20 cellular contexts compared by ENCODE assay signal in the genomic region with DNA sequence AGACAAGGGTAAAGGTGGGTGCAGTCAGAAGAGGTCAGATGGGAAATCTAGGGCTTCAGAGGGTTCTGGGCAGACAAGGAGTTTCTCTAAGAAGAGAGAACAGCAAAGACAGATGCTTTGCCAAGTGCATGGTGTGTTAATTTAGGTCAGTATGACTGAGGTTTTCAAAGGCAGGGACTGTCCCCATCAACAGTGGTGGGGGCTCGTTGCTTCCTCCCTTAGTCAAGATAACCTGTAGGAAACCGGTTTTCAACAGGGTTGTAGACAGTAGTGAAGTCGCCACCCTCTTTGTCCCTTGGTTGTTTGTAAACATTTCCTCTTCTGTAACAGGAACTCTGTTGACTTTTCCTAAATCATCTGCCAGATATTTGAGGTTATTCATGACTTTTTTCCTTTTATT. TPM values are rescaled to one million over a fixed set of nuclear protein-coding genes. Genes with fewer than 3 reads are reported as not detected.
DNase-seq lines count a peak whose midpoint lies in the region; ATAC-seq and TF ChIP-seq lines count a peak whose summit lies in the region.
"Had no signal": no experiment of that assay in that cellular context is flagged by ENCODE, and none has a peak within 500 bp of the region (broad histone marks: within the 10 kb centered on the region; RNA-seq: fewer than 3 reads in every experiment).

No MANE protein-coding gene starts in this region.

- H3K36me3 Mint-ChIP-seq in WTC11 (peaks cover 41% of the 10 kb centered on the region), immature natural killer cell (peaks cover 7 to 9% (median 8%) of the 10 kb centered on the region in 3 donors)

- H3K27ac Mint-ChIP-seq in WTC11, result peak overlapping the region; percentile 94
- H3K27ac Mint-ChIP-seq in immature natural killer cell, result peak overlapping the region; percentile 2 to 85 (median 28)

- no peak overlapping the region for H3K4me3 ChIP-seq in right cardiac atrium (ENCODE audit: low read length)
- no peak overlapping the region for H3K4me3 ChIP-seq in transverse colon
- H3K4me3 ChIP-seq: body of pancreas, heart right ventricle, skin epidermis, vagina had no signal

- ATAC-seq in right cardiac atrium (no peak), Right ventricle myocardium inferior (no peak), WTC11 (peak; percentile 9; the same call in 1 of the 2 replicates), omental fat pad (ENCODE audit: low FRiP score) (no peak)
- ATAC-seq: body of pancreas had no signal

- H3K9me3 ChIP-seq in right cardiac atrium (ENCODE audit: control insufficient read depth, low read length), result no peaks in the 10 kb centered on the region
- no peaks in the 10 kb centered on the region for H3K9me3 ChIP-seq in transverse colon
- H3K9me3 ChIP-seq: body of pancreas, heart right ventricle, vagina had no signal

- intact Hi-C loops in right cardiac atrium (cut with DNase I), result no loop called here
- intact Hi-C loops in Right ventricle myocardium inferior (cut with DNase I), result loop anchor here (10.0 kb wide), 1 partner anchor 84 kb away; a partner anchor contains a TSS
- intact Hi-C loops in transverse colon (cut with DNase I; ENCODE audit: low total_unique reads), result no loop called here

- TF ChIP-seq POLR2A in transverse colon (IDR thresholded peaks at IDR 0.05), result no peak

- H3K27me3 Mint-ChIP-seq in WTC11 (ENCODE audit: low read depth) (no peaks in the 10 kb centered on the region), immature natural killer cell (ENCODE audit: low read depth in 3 of 3) (peaks cover 0 to 4% (median 0%) of the 10 kb centered on the region in 3 donors)

- DNase-seq in right cardiac atrium (no peak), Right ventricle myocardium inferior (ENCODE audit: missing footprints) (no peak), WTC11 (ENCODE audit: low spot score) (no peak), immature natural killer cell (no peak), GM13976 (ENCODE audit: low spot score) (no peak), omental fat pad (ENCODE audit: low spot score) (no peak), transverse colon (no peak), cerebellar nuclear complex (lab: John Stamatoyannopoulos, UW) (no peak)
- DNase-seq: activated CD4-positive, alpha-beta T cell treated with anti-CD3 and anti-CD28 coated beads, Interleukin-2, amount 50 U/mL, for 48 hours; activated naive CD4-positive, alpha-beta T cell treated with anti-CD3 and anti-CD28 coated beads, Interleukin-2, amount 50 U/mL, for 16 hours; activated T-cell treated with anti-CD3 and anti-CD28 coated beads, Interleukin-2, amount 50 U/mL, for 1 hour; body of pancreas; COR-L47; EL; heart right ventricle; kidney; NCI-H1436; NCI-H524 treated with DMSO at 0.1 percent for 48 hours had no signal

- H3K4me1 ChIP-seq in right cardiac atrium (ENCODE audit: control insufficient read depth, insufficient read depth, low read length) (peaks cover 16% of the 10 kb centered on the region), transverse colon (peaks cover 0 to 38% (median 10%) of the 10 kb centered on the region in 4 donors)

- no peaks in the 10 kb centered on the region for H3K9me3 Mint-ChIP-seq in WTC11
- H3K9me3 Mint-ChIP-seq in immature natural killer cell, result peaks cover 0 to 6% (median 0%) of the 10 kb centered on the region in 6 donors

- H3K27ac ChIP-seq in right cardiac atrium (ENCODE audit: low read length) (peak overlapping the region; percentile 54), transverse colon (no peak overlapping the region)
- H3K27ac ChIP-seq: body of pancreas, skin epidermis, vagina had no signal

- POLR2A ChIA-PET in WTC11 (lab: Charles Lee), result no interaction called here

- peaks cover 93% of the 10 kb centered on the region for H3K4me1 Mint-ChIP-seq in WTC11
- H3K4me1 Mint-ChIP-seq in immature natural killer cell, result peaks cover 79 to 97% of the 10 kb centered on the region in 2 donors

- TF ChIP-seq CTCF in WTC11 (IDR thresholded peaks at IDR 0.05), result no peak
- no peak for TF ChIP-seq CTCF in GM13976 (IDR thresholded peaks at IDR 0.05; ENCODE audit: borderline replicate concordance, control extremely low read depth, extremely low read depth, insufficient read depth, missing control alignments)
- no peak for TF ChIP-seq CTCF in omental fat pad (IDR thresholded peaks at IDR 0.05)
- TF ChIP-seq CTCF in transverse colon (IDR thresholded peaks at IDR 0.05), result no peak

- CTCF ChIA-PET in WTC11 (lab: Charles Lee), result no interaction called here

- H3K36me3 ChIP-seq in transverse colon, result peaks cover 0 to 7% (median 0%) of the 10 kb centered on the region in 4 donors

- TF ChIP-seq EP300 in transverse colon (IDR thresholded peaks at IDR 0.05; ENCODE audit: low read depth), result no peak

- peak overlapping the region; percentile 58 for H3K4me3 Mint-ChIP-seq in WTC11
- H3K4me3 Mint-ChIP-seq in immature natural killer cell, result peak overlapping the region in 1 of 5 donors; percentile 3

- in situ Hi-C loops in GM13976 (cut with MboI; ENCODE audit: low sequenced_read_pairs, unreplicated experiment) (no loop called here), transverse colon (cut with MboI; ENCODE audit: low pct_ligation_motif_present in 1 of 4, low pct_unique_long_range_greater_than_20kb in 1 of 4, low sequenced_read_pairs in 3 of 4) (no loop called here)

- WGBS in right cardiac atrium, result 60% methylated on average over 3 of the region's 3 CpGs
- 64% methylated on average over 3 of the region's 3 CpGs; no CpG with 5 or more reads in 1 of the 2 donors for WGBS in transverse colon (ENCODE audit: low coverage in 1 of 2), 2 donors

- H3K27me3 ChIP-seq in right cardiac atrium (ENCODE audit: control insufficient read depth, insufficient read depth) (no peaks in the 10 kb centered on the region), transverse colon (no peaks in the 10 kb centered on the region)
- H3K27me3 ChIP-seq: body of pancreas, heart right ventricle, vagina had no signal

TF ChIP-seq in WTC11, 78 proteins besides CTCF, POLR2A, EP300 and RAD21:
- TF ChIP-seq ESRRA (CRISPR knock-in tag; IDR thresholded peaks at IDR 0.05; ENCODE audit: borderline replicate concordance), result no peak
- TF ChIP-seq ZNF317 (CRISPR knock-in tag; IDR thresholded peaks at IDR 0.05; ENCODE audit: borderline replicate concordance, low read depth), result no peak
- TF ChIP-seq ATF1 (CRISPR knock-in tag; IDR thresholded peaks at IDR 0.05), result no peak
- no peak for TF ChIP-seq ZNF219 (CRISPR knock-in tag; IDR thresholded peaks at IDR 0.05; ENCODE audit: borderline replicate concordance)
- TF ChIP-seq SP1 (CRISPR knock-in tag; conservative IDR thresholded peaks at IDR 0.05), result no peak
- no peak for TF ChIP-seq ZBTB21 (CRISPR knock-in tag; IDR thresholded peaks at IDR 0.05; ENCODE audit: borderline replicate concordance)
- no peak for TF ChIP-seq NR1H2 (CRISPR knock-in tag; IDR thresholded peaks at IDR 0.05)
- TF ChIP-seq RELA (CRISPR knock-in tag; IDR thresholded peaks at IDR 0.05; ENCODE audit: borderline replicate concordance), result no peak
- TF ChIP-seq JUN (CRISPR knock-in tag; IDR thresholded peaks at IDR 0.05), result no peak
- TF ChIP-seq, protein P1, sequence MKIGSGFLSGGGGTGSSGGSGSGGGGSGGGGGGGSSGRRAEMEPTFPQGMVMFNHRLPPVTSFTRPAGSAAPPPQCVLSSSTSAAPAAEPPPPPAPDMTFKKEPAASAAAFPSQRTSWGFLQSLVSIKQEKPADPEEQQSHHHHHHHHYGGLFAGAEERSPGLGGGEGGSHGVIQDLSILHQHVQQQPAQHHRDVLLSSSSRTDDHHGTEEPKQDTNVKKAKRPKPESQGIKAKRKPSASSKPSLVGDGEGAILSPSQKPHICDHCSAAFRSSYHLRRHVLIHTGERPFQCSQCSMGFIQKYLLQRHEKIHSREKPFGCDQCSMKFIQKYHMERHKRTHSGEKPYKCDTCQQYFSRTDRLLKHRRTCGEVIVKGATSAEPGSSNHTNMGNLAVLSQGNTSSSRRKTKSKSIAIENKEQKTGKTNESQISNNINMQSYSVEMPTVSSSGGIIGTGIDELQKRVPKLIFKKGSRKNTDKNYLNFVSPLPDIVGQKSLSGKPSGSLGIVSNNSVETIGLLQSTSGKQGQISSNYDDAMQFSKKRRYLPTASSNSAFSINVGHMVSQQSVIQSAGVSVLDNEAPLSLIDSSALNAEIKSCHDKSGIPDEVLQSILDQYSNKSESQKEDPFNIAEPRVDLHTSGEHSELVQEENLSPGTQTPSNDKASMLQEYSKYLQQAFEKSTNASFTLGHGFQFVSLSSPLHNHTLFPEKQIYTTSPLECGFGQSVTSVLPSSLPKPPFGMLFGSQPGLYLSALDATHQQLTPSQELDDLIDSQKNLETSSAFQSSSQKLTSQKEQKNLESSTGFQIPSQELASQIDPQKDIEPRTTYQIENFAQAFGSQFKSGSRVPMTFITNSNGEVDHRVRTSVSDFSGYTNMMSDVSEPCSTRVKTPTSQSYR (CRISPR knock-in tag; IDR thresholded peaks at IDR 0.05), result no peak
- TF ChIP-seq, protein P2, sequence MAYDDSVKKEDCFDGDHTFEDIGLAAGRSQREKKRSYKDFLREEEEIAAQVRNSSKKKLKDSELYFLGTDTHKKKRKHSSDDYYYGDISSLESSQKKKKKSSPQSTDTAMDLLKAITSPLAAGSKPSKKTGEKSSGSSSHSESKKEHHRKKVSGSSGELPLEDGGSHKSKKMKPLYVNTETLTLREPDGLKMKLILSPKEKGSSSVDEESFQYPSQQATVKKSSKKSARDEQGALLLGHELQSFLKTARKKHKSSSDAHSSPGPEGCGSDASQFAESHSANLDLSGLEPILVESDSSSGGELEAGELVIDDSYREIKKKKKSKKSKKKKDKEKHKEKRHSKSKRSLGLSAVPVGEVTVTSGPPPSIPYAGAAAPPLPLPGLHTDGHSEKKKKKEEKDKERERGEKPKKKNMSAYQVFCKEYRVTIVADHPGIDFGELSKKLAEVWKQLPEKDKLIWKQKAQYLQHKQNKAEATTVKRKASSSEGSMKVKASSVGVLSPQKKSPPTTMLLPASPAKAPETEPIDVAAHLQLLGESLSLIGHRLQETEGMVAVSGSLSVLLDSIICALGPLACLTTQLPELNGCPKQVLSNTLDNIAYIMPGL (CRISPR knock-in tag; IDR thresholded peaks at IDR 0.05), result no peak
- no peak for TF ChIP-seq FOXJ3 (CRISPR knock-in tag; IDR thresholded peaks at IDR 0.05; ENCODE audit: borderline replicate concordance)

RNA-seq across cellular contexts. Expression of a gene that starts 11.6 kb away (rescaled TPM):
- total RNA-seq in right cardiac atrium (100 to 1,000 TPM in 2 of 4 donors, 10 to 100 TPM in 2; 76.4 to 112 (median 95.4) TPM), Right ventricle myocardium inferior (113 TPM), WTC11 (2021) (56.1 to 69.3 TPM (median 58.1 TPM) in 3 replicates), omental fat pad (10 to 100 TPM; 32.4 to 74.7 (median 41.3) TPM), transverse colon (10 to 100 TPM in 3 of 4 donors, 1 to 10 TPM in 1; 6.7 to 40.3 (median 23.7) TPM)
- polyA plus RNA-seq in right cardiac atrium (101 TPM), immature natural killer cell (under 1 TPM in 1 of 3 donors, not detected in 2; 0.10 TPM)
